Comparison of ENCODE assay signal across 1 cellular context in the genomic region with DNA sequence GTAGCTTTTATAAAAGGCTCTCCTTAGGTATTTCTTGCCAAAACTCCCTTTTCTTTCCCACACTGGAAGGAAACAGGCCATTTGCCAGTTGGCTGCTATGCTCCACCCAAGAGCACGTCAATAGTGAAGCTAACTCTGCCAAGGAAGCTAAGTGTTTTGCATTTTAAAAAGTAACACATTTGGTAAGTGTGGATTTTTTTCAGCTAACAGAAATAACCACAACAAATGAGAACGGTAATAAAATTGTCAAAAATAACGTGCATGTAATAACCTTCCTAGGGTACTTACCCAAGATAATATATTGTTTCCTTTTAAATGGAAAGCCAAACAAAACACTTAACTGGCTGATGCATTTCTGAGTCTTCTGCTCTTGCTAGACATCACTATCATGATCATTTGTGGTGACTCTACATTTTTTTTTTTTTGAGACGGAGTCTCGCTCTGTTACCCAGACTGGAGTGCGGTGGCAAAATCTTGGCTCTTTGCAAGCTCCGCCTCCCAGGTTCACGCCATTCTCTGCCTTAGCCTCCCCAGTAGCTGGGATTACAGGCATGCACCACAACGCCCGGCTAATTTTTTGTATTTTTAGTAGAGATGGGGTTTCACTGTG.
A peak's percentile ranks its signal among the peaks of the same experiment; 100 is the strongest.
TF ChIP-seq lines count a peak whose summit lies in the region.

No MANE protein-coding gene starts in this region.

TF ChIP-seq in HEK293, 187 proteins besides CTCF, POLR2A, EP300 and RAD21 (continued from another document):
- TF ChIP-seq, protein P1, sequence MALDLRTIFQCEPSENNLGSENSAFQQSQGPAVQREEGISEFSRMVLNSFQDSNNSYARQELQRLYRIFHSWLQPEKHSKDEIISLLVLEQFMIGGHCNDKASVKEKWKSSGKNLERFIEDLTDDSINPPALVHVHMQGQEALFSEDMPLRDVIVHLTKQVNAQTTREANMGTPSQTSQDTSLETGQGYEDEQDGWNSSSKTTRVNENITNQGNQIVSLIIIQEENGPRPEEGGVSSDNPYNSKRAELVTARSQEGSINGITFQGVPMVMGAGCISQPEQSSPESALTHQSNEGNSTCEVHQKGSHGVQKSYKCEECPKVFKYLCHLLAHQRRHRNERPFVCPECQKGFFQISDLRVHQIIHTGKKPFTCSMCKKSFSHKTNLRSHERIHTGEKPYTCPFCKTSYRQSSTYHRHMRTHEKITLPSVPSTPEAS (tag by site-specific recombination; IDR thresholded peaks at IDR 0.05) = no peak
- TF ChIP-seq ZNF350 (tag by site-specific recombination; IDR thresholded peaks at IDR 0.05) = no peak
- no peak for TF ChIP-seq ZNF114 (tag by site-specific recombination; IDR thresholded peaks at IDR 0.05)
- TF ChIP-seq KLF1 (tag by site-specific recombination; IDR thresholded peaks at IDR 0.05) = no peak
- TF ChIP-seq ZBTB7A (tag by site-specific recombination; IDR thresholded peaks at IDR 0.05; ENCODE audit: low read depth) = no peak
- no peak for TF ChIP-seq ZBTB1 (tag by site-specific recombination; IDR thresholded peaks at IDR 0.05)
- TF ChIP-seq, protein P2, sequence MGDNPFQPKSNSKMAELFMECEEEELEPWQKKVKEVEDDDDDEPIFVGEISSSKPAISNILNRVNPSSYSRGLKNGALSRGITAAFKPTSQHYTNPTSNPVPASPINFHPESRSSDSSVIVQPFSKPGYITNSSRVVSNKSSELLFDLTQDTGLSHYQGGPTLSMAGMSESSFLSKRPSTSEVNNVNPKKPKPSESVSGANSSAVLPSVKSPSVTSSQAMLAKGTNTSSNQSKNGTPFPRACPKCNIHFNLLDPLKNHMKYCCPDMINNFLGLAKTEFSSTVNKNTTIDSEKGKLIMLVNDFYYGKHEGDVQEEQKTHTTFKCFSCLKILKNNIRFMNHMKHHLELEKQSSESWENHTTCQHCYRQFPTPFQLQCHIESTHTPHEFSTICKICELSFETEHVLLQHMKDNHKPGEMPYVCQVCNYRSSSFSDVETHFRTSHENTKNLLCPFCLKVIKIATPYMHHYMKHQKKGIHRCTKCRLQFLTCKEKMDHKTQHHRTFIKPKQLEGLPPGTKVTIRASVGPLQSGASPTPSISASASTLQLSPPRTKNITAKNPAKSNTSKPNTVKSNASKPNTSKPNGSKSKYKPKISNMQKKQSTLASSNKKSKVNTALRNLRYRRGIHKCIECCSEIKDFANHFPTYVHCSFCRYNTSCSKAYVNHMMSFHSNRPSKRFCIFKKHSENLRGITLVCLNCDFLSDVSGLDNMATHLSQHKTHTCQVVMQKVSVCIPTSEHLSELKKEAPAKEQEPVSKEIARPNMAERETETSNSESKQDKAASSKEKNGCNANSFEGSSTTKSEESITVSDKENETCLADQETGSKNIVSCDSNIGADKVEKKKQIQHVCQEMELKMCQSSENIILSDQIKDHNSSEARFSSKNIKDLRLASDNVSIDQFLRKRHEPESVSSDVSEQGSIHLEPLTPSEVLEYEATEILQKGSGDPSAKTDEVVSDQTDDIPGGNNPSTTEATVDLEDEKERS (tag by site-specific recombination; IDR thresholded peaks at IDR 0.05) = no peak
- 0 out of 2 replicates have a peak, but pooled peaks have one; percentile 84 for TF ChIP-seq GLI2 (tag by site-specific recombination; IDR thresholded peaks at IDR 0.05; ENCODE audit: borderline replicate concordance, low read depth)
- TF ChIP-seq ZNF133 (tag by site-specific recombination; IDR thresholded peaks at IDR 0.05) = no peak
- no peak for TF ChIP-seq ZNF549 (tag by site-specific recombination; IDR thresholded peaks at IDR 0.05)
- TF ChIP-seq ZNF621 (tag by site-specific recombination; IDR thresholded peaks at IDR 0.05) = no peak
